1 cellular context compared by ENCODE assay signal in the genomic region with DNA sequence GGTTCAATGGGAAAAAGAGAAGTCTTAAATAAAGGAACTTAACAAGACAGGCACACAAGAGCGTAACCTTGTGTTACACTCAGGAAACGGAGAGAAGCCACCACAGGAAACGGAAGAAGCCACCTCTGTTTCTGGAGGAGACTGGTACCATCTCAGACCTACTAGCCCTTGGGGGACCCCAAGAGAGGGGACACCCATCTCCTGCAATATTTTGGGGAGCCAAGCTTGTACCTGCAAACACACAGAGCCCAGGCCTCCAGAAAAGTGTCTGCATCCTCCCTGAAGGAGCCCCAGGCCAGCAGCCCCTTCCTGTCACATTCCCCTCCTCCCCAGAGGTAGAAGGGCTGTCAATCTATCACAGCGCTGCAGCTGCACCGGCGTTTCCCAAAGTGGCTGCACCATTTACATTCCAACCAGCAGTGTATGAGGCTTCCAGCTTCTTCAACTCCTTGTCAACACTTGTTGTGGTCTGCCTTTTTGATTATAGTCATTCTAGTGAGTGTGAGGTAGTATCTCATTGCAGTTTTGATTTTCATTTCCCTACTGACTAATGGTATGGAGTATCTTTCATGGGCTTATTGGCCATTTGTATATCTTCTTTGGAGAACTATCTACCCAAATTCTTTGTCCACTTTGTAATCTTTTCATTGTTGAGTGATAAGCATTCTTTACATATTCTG.
TF ChIP-seq lines count a peak whose summit lies in the region.

No MANE protein-coding gene starts in this region.

TF ChIP-seq in K562, 482 proteins besides CTCF, POLR2A, EP300 and RAD21 (continued from another document):
- TF ChIP-seq, protein P1, sequence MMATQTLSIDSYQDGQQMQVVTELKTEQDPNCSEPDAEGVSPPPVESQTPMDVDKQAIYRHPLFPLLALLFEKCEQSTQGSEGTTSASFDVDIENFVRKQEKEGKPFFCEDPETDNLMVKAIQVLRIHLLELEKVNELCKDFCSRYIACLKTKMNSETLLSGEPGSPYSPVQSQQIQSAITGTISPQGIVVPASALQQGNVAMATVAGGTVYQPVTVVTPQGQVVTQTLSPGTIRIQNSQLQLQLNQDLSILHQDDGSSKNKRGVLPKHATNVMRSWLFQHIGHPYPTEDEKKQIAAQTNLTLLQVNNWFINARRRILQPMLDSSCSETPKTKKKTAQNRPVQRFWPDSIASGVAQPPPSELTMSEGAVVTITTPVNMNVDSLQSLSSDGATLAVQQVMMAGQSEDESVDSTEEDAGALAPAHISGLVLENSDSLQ (IDR thresholded peaks at IDR 0.05): peak; percentile 54
- TF ChIP-seq FOXP1 (CRISPR knock-in tag; IDR thresholded peaks at IDR 0.05) (no peak), NFATC3 (IDR thresholded peaks at IDR 0.05) (no peak), FOXK1 (CRISPR knock-in tag; IDR thresholded peaks at IDR 0.05; ENCODE audit: borderline replicate concordance) (no peak), ARID2 (IDR thresholded peaks at IDR 0.05) (no peak), ZNF717 (CRISPR knock-in tag; IDR thresholded peaks at IDR 0.05) (no peak), KLF10 (CRISPR knock-in tag; IDR thresholded peaks at IDR 0.05) (no peak), CBFB (CRISPR knock-in tag; IDR thresholded peaks at IDR 0.05) (no peak)
- TF ChIP-seq, protein P2, sequence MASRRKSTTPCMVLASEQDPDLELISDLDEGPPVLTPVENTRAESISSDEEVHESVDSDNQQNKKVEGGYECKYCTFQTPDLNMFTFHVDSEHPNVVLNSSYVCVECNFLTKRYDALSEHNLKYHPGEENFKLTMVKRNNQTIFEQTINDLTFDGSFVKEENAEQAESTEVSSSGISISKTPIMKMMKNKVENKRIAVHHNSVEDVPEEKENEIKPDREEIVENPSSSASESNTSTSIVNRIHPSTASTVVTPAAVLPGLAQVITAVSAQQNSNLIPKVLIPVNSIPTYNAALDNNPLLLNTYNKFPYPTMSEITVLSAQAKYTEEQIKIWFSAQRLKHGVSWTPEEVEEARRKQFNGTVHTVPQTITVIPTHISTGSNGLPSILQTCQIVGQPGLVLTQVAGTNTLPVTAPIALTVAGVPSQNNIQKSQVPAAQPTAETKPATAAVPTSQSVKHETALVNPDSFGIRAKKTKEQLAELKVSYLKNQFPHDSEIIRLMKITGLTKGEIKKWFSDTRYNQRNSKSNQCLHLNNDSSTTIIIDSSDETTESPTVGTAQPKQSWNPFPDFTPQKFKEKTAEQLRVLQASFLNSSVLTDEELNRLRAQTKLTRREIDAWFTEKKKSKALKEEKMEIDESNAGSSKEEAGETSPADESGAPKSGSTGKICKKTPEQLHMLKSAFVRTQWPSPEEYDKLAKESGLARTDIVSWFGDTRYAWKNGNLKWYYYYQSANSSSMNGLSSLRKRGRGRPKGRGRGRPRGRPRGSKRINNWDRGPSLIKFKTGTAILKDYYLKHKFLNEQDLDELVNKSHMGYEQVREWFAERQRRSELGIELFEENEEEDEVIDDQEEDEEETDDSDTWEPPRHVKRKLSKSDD (conservative IDR thresholded peaks at IDR 0.05; ENCODE audit: low read length): no peak
- TF ChIP-seq, protein P3, sequence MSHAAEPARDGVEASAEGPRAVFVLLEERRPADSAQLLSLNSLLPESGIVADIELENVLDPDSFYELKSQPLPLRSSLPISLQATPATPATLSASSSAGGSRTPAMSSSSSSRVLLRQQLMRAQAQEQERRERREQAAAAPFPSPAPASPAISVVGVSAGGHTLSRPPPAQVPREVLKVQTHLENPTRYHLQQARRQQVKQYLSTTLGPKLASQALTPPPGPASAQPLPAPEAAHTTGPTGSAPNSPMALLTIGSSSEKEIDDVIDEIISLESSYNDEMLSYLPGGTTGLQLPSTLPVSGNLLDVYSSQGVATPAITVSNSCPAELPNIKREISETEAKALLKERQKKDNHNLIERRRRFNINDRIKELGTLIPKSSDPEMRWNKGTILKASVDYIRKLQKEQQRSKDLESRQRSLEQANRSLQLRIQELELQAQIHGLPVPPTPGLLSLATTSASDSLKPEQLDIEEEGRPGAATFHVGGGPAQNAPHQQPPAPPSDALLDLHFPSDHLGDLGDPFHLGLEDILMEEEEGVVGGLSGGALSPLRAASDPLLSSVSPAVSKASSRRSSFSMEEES (CRISPR knock-in tag; IDR thresholded peaks at IDR 0.05): no peak
- TF ChIP-seq, protein P4, sequence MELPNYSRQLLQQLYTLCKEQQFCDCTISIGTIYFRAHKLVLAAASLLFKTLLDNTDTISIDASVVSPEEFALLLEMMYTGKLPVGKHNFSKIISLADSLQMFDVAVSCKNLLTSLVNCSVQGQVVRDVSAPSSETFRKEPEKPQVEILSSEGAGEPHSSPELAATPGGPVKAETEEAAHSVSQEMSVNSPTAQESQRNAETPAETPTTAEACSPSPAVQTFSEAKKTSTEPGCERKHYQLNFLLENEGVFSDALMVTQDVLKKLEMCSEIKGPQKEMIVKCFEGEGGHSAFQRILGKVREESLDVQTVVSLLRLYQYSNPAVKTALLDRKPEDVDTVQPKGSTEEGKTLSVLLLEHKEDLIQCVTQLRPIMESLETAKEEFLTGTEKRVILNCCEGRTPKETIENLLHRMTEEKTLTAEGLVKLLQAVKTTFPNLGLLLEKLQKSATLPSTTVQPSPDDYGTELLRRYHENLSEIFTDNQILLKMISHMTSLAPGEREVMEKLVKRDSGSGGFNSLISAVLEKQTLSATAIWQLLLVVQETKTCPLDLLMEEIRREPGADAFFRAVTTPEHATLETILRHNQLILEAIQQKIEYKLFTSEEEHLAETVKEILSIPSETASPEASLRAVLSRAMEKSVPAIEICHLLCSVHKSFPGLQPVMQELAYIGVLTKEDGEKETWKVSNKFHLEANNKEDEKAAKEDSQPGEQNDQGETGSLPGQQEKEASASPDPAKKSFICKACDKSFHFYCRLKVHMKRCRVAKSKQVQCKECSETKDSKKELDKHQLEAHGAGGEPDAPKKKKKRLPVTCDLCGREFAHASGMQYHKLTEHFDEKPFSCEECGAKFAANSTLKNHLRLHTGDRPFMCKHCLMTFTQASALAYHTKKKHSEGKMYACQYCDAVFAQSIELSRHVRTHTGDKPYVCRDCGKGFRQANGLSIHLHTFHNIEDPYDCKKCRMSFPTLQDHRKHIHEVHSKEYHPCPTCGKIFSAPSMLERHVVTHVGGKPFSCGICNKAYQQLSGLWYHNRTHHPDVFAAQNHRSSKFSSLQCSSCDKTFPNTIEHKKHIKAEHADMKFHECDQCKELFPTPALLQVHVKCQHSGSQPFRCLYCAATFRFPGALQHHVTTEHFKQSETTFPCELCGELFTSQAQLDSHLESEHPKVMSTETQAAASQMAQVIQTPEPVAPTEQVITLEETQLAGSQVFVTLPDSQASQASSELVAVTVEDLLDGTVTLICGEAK (IDR thresholded peaks at IDR 0.05): peak; percentile 41; the same call in 1 of the 2 replicates
- TF ChIP-seq, protein P4 (CRISPR knock-in tag; IDR thresholded peaks at IDR 0.05): no peak
TF ChIP-seq in K562: peak in this region for 3.
